ENCODE assay signal across 1 cellular context in genomic region chr17:7583253-7584109, GRCh38.
A peak's percentile ranks its signal among the peaks of the same experiment; 100 is the strongest.
TF ChIP-seq lines count a peak whose summit lies in the region.

Gene MPDU1 (plus strand): TSS chr17:7583852. CDS start chr17:7583863, 11 bp downstream.

TF ChIP-seq in WTC11, 78 proteins besides CTCF, POLR2A, EP300 and RAD21 (continued from another document and continues in another):
- TF ChIP-seq ZNF512 (CRISPR knock-in tag; IDR thresholded peaks at IDR 0.05; ENCODE audit: borderline replicate concordance) (no peak), SOX15 (CRISPR knock-in tag; IDR thresholded peaks at IDR 0.05) (no peak), CDX4 (CRISPR knock-in tag; IDR thresholded peaks at IDR 0.05; ENCODE audit: borderline replicate concordance) (no peak), ZNF396 (CRISPR knock-in tag; IDR thresholded peaks at IDR 0.05; ENCODE audit: borderline replicate concordance) (no peak), AR (CRISPR knock-in tag; IDR thresholded peaks at IDR 0.05) (no peak), ZNF263 (CRISPR knock-in tag; IDR thresholded peaks at IDR 0.05; ENCODE audit: low read depth) (no peak), RELA (CRISPR knock-in tag; IDR thresholded peaks at IDR 0.05; ENCODE audit: borderline replicate concordance) (no peak), NFE2L1 (CRISPR knock-in tag; IDR thresholded peaks at IDR 0.05) (peak; percentile 80; the same call in 1 of the 2 replicates), PRDM15 (CRISPR knock-in tag; IDR thresholded peaks at IDR 0.05) (peak; percentile 36; the same call in 1 of the 2 replicates), OVOL2 (CRISPR knock-in tag; IDR thresholded peaks at IDR 0.05; ENCODE audit: borderline replicate concordance) (no peak), ARID4B (CRISPR knock-in tag; IDR thresholded peaks at IDR 0.05; ENCODE audit: borderline replicate concordance) (0 out of 2 replicates have a peak, but pooled peaks have one; percentile 21), SP1 (CRISPR knock-in tag; conservative IDR thresholded peaks at IDR 0.05) (peak; percentile 76; the same call in 1 of the 2 replicates), NR2C2 (CRISPR knock-in tag; IDR thresholded peaks at IDR 0.05) (no peak), ZNF232 (CRISPR knock-in tag; IDR thresholded peaks at IDR 0.05) (0 out of 2 replicates have a peak, but pooled peaks have one; percentile 17), USF2 (CRISPR knock-in tag; IDR thresholded peaks at IDR 0.05) (peak; percentile 28; the same call in 1 of the 2 replicates), SMAD4 (CRISPR knock-in tag; IDR thresholded peaks at IDR 0.05) (no peak)
- TF ChIP-seq, protein P1, sequence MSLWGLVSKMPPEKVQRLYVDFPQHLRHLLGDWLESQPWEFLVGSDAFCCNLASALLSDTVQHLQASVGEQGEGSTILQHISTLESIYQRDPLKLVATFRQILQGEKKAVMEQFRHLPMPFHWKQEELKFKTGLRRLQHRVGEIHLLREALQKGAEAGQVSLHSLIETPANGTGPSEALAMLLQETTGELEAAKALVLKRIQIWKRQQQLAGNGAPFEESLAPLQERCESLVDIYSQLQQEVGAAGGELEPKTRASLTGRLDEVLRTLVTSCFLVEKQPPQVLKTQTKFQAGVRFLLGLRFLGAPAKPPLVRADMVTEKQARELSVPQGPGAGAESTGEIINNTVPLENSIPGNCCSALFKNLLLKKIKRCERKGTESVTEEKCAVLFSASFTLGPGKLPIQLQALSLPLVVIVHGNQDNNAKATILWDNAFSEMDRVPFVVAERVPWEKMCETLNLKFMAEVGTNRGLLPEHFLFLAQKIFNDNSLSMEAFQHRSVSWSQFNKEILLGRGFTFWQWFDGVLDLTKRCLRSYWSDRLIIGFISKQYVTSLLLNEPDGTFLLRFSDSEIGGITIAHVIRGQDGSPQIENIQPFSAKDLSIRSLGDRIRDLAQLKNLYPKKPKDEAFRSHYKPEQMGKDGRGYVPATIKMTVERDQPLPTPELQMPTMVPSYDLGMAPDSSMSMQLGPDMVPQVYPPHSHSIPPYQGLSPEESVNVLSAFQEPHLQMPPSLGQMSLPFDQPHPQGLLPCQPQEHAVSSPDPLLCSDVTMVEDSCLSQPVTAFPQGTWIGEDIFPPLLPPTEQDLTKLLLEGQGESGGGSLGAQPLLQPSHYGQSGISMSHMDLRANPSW (CRISPR knock-in tag; conservative IDR thresholded peaks at IDR 0.05; ENCODE audit: low read depth) = no peak
- TF ChIP-seq, protein P2, sequence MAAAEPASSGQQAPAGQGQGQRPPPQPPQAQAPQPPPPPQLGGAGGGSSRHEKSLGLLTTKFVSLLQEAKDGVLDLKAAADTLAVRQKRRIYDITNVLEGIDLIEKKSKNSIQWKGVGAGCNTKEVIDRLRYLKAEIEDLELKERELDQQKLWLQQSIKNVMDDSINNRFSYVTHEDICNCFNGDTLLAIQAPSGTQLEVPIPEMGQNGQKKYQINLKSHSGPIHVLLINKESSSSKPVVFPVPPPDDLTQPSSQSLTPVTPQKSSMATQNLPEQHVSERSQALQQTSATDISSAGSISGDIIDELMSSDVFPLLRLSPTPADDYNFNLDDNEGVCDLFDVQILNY (CRISPR knock-in tag; IDR thresholded peaks at IDR 0.05) = peak; percentile 94; the same call in 1 of the 2 replicates
- TF ChIP-seq, protein P3, sequence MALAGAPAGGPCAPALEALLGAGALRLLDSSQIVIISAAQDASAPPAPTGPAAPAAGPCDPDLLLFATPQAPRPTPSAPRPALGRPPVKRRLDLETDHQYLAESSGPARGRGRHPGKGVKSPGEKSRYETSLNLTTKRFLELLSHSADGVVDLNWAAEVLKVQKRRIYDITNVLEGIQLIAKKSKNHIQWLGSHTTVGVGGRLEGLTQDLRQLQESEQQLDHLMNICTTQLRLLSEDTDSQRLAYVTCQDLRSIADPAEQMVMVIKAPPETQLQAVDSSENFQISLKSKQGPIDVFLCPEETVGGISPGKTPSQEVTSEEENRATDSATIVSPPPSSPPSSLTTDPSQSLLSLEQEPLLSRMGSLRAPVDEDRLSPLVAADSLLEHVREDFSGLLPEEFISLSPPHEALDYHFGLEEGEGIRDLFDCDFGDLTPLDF (CRISPR knock-in tag; IDR thresholded peaks at IDR 0.05) = peak; percentile 55; the same call in 1 of the 2 replicates
- TF ChIP-seq, protein P4, sequence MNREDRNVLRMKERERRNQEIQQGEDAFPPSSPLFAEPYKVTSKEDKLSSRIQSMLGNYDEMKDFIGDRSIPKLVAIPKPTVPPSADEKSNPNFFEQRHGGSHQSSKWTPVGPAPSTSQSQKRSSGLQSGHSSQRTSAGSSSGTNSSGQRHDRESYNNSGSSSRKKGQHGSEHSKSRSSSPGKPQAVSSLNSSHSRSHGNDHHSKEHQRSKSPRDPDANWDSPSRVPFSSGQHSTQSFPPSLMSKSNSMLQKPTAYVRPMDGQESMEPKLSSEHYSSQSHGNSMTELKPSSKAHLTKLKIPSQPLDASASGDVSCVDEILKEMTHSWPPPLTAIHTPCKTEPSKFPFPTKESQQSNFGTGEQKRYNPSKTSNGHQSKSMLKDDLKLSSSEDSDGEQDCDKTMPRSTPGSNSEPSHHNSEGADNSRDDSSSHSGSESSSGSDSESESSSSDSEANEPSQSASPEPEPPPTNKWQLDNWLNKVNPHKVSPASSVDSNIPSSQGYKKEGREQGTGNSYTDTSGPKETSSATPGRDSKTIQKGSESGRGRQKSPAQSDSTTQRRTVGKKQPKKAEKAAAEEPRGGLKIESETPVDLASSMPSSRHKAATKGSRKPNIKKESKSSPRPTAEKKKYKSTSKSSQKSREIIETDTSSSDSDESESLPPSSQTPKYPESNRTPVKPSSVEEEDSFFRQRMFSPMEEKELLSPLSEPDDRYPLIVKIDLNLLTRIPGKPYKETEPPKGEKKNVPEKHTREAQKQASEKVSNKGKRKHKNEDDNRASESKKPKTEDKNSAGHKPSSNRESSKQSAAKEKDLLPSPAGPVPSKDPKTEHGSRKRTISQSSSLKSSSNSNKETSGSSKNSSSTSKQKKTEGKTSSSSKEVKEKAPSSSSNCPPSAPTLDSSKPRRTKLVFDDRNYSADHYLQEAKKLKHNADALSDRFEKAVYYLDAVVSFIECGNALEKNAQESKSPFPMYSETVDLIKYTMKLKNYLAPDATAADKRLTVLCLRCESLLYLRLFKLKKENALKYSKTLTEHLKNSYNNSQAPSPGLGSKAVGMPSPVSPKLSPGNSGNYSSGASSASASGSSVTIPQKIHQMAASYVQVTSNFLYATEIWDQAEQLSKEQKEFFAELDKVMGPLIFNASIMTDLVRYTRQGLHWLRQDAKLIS (CRISPR knock-in tag; IDR thresholded peaks at IDR 0.05; ENCODE audit: borderline replicate concordance) = 0 out of 2 replicates have a peak, but pooled peaks have one; percentile 15
- TF ChIP-seq, protein P5, sequence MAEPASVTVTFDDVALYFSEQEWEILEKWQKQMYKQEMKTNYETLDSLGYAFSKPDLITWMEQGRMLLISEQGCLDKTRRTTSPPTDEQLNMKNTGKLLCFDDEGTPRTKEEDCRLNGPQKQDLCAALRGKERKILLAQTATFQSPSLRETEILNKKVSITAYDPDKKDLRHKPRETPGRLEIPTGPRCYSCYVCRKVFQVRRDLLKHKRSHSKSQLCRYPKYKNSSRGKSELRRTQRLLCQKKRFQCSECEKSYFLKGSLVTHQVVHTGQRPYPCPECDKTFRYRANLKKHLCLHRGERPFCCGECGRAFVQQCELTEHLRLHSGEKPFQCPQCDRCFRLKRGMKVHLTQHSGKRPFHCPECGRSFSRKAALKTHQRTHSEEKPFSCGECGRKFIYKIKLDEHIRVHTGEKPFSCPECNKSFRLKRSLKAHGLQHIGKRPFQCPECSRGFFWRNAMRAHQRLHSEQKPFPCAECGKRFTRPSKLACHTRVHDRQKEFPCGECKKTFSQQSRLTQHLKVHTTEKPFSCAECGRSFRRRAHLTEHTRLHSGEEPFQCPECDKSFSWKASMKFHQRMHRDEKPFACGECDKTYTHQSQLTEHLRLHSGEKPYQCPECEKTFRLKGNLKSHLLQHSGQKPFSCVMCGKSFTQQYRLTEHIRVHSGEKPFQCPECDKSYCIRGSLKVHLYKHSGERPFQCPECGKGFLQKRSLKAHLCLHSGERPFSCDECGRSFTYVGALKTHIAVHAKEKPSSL (CRISPR knock-in tag; conservative IDR thresholded peaks at IDR 0.05) = no peak
